Comparison of ENCODE assay signal across 12 cellular contexts in the genomic region with DNA sequence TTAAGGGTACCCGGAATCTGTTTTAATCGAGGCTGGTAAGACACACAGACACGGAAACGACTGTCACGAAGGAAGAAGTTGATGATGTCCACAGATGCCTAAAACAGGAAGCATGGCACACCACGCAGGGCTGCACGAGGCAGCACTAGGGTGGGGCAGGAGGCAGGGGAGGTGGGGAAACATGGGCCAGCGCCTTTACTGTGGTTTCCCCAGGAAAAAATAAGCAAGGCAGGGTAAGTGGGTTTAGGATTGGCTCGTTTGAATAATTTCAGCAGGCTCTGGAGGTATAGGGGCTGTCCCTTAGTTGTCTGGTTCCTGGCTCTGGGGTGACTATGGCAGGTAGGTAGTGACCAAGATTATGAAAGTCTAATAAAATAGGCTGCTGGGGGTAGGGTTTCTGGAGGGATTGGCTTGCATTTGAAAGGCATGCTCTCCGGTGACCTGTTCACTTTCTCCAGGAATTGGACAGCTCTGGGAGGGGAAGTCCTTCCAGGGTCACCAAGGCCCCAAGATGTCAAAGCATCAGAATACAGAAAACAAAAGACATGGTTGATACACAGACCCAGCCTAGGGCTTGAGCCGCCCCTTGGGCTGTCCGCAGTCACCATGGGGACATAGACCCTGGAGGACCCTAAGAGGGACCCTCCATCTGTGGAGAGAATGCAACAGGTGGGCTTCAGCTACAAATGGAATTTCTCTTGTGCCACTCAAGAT. TPM values are rescaled to one million over a fixed set of nuclear protein-coding genes. Genes with fewer than 3 reads are reported as not detected.
DNase-seq lines count a peak whose midpoint lies in the region; ATAC-seq, FAIRE-seq and TF ChIP-seq lines count a peak whose summit lies in the region.
"Had no signal": no experiment of that assay in that cellular context is flagged by ENCODE, and none has a peak within 500 bp of the region (broad histone marks: within the 10 kb centered on the region; RNA-seq: fewer than 3 reads in every experiment).

No MANE protein-coding gene starts in this region.

- DNase-seq in CD8-positive, alpha-beta memory T cell, result peak in 2 of 5 donors; percentile 28 to 62
- peak; percentile 86 for DNase-seq in SIG-M5 treated with dmso at 0.1 percent for 504 hours (lab: John Stamatoyannopoulos, UW; ENCODE audit: unreplicated experiment)
- DNase-seq in activated T-helper 2 cell treated with anti-CD3 and anti-CD28 coated beads, Interferon-gamma antibody, Interleukin-2, Interleukin-4, amounts not matched to agents 10 μg/mL and 5 μg/mL and 100 μg/mL, durations not matched to agents 14 hours and 24 hours and 36 hours (ENCODE audit: low spot score), result peak; percentile 62
- DNase-seq in naive thymus-derived CD8-positive, alpha-beta T cell, result peak; percentile 7 to 77 (median 40)
- DNase-seq in ascending aorta (ENCODE audit: low spot score in 2 of 2), result no peak
- no peak for DNase-seq in A172 (ENCODE audit: low spot score)
- no peak for DNase-seq in NCI-H2196 treated with DMSO at 0.1 percent for 48 hours (lab: John Stamatoyannopoulos, UW; ENCODE audit: unreplicated experiment)
- no peak for DNase-seq in small intestine
- DNase-seq: DMS153 had no signal

- intact Hi-C loops in activated T-helper 2 cell treated with anti-CD3 and anti-CD28 coated beads, Interferon-gamma antibody, Interleukin-2, Interleukin-4, amounts not matched to agents 10 μg/mL and 5 μg/mL and 100 μg/mL, durations not matched to agents 14 hours and 24 hours and 36 hours (cut with micrococcal nuclease), result loop anchor here (10.0 kb wide), 1 partner anchor 230 kb away; no protein-coding TSS in a partner anchor
- intact Hi-C loops in ascending aorta (cut with DNase I), result loop anchor here (5.0 kb wide), 3 partner anchors 137 to 212 kb away; no protein-coding TSS in a partner anchor

- WGBS in small intestine, 3 donors, result 67 to 84% (median 73%) methylated on average over 12 of the region's 12 CpGs

- H3K27ac ChIP-seq in CD8-positive, alpha-beta memory T cell (ENCODE audit: low read depth, low read length), result no peak overlapping the region
- H3K27ac ChIP-seq in ascending aorta, result no peak overlapping the region
- H3K27ac ChIP-seq in small intestine (ENCODE audit: low read depth in 1 of 2, low read length in 1 of 2), result no peak overlapping the region
- H3K27ac ChIP-seq: KMS-11 had no signal

- no peaks in the 10 kb centered on the region for H3K27me3 Mint-ChIP-seq in CD8-positive, alpha-beta memory T cell
- H3K27me3 Mint-ChIP-seq in activated T-helper 2 cell treated with anti-CD3 and anti-CD28 coated beads, Interferon-gamma antibody, Interleukin-2, Interleukin-4, amounts not matched to agents 10 μg/mL and 5 μg/mL and 100 μg/mL, durations not matched to agents 14 hours and 24 hours and 36 hours (ENCODE audit: low read depth), result peaks cover 2% of the 10 kb centered on the region
- no peaks in the 10 kb centered on the region for H3K27me3 Mint-ChIP-seq in naive thymus-derived CD8-positive, alpha-beta T cell

- ATAC-seq in naive thymus-derived CD8-positive, alpha-beta T cell, result peak; percentile 95
- ATAC-seq: left colon had no signal

- peak overlapping the region in 4 of 7 donors; percentile 56 to 75 (median 58) for H3K4me3 Mint-ChIP-seq in CD8-positive, alpha-beta memory T cell
- no peak overlapping the region for H3K4me3 Mint-ChIP-seq in activated T-helper 2 cell treated with anti-CD3 and anti-CD28 coated beads, Interferon-gamma antibody, Interleukin-2, Interleukin-4, amounts not matched to agents 10 μg/mL and 5 μg/mL and 100 μg/mL, durations not matched to agents 14 hours and 24 hours and 36 hours (ENCODE audit: low read depth)
- H3K4me3 Mint-ChIP-seq in naive thymus-derived CD8-positive, alpha-beta T cell, result peak overlapping the region; percentile 55 to 80 (median 70)

- H3K27ac Mint-ChIP-seq in CD8-positive, alpha-beta memory T cell, result peak overlapping the region in 6 of 8 donors; percentile 21 to 87 (median 54)
- H3K27ac Mint-ChIP-seq in activated T-helper 2 cell treated with anti-CD3 and anti-CD28 coated beads, Interferon-gamma antibody, Interleukin-2, Interleukin-4, amounts not matched to agents 10 μg/mL and 5 μg/mL and 100 μg/mL, durations not matched to agents 14 hours and 24 hours and 36 hours, result peak overlapping the region; percentile 43
- H3K27ac Mint-ChIP-seq in naive thymus-derived CD8-positive, alpha-beta T cell, result peak overlapping the region; percentile 47 to 92 (median 78)

- peaks cover 36% of the 10 kb centered on the region for H3K4me1 ChIP-seq in CD8-positive, alpha-beta memory T cell (ENCODE audit: insufficient read depth, low read length)
- H3K4me1 ChIP-seq in ascending aorta, result peaks cover 4 to 24% of the 10 kb centered on the region in 2 donors
- H3K4me1 ChIP-seq in small intestine (ENCODE audit: control insufficient read depth in 2 of 2, insufficient read depth in 1 of 2, low read depth in 1 of 2, low read length in 1 of 2), result peaks cover 0 to 7% of the 10 kb centered on the region in 2 donors

- no peaks in the 10 kb centered on the region for H3K27me3 ChIP-seq in CD8-positive, alpha-beta memory T cell (ENCODE audit: insufficient read depth, low read length, poor library complexity, severe bottlenecking)
- H3K27me3 ChIP-seq in ascending aorta, result no peaks in the 10 kb centered on the region
- no peaks in the 10 kb centered on the region for H3K27me3 ChIP-seq in small intestine (ENCODE audit: control insufficient read depth in 2 of 2, insufficient read depth in 2 of 2, low read length in 2 of 2)

- no peak for FAIRE-seq in small intestine (lab: Jason Lieb, UNC)
- FAIRE-seq: endometrium had no signal

- no peaks in the 10 kb centered on the region for H3K36me3 ChIP-seq in CD8-positive, alpha-beta memory T cell (ENCODE audit: insufficient read depth, low read length)
- H3K36me3 ChIP-seq in ascending aorta, result no peaks in the 10 kb centered on the region
- no peaks in the 10 kb centered on the region for H3K36me3 ChIP-seq in small intestine (ENCODE audit: control insufficient read depth in 2 of 2, insufficient read depth in 2 of 2, low read length in 2 of 2)

- POLR2A ChIA-PET in CD8-positive, alpha-beta memory T cell (lab: Charles Lee), result no interaction called here
- POLR2A ChIA-PET in naive thymus-derived CD8-positive, alpha-beta T cell (lab: Charles Lee), result interaction anchor here (0.9 to 1.2 kb wide), 2 partner anchors 33 to 36 kb away, joined by 3 read pairs; a partner anchor contains a TSS

- no peaks in the 10 kb centered on the region for H3K9me3 Mint-ChIP-seq in CD8-positive, alpha-beta memory T cell
- H3K9me3 Mint-ChIP-seq in activated T-helper 2 cell treated with anti-CD3 and anti-CD28 coated beads, Interferon-gamma antibody, Interleukin-2, Interleukin-4, amounts not matched to agents 10 μg/mL and 5 μg/mL and 100 μg/mL, durations not matched to agents 14 hours and 24 hours and 36 hours, result no peaks in the 10 kb centered on the region
- H3K9me3 Mint-ChIP-seq in naive thymus-derived CD8-positive, alpha-beta T cell, result no peaks in the 10 kb centered on the region

- peaks cover 10 to 27% (median 18%) of the 10 kb centered on the region in 3 donors for H3K4me1 Mint-ChIP-seq in CD8-positive, alpha-beta memory T cell
- H3K4me1 Mint-ChIP-seq in activated T-helper 2 cell treated with anti-CD3 and anti-CD28 coated beads, Interferon-gamma antibody, Interleukin-2, Interleukin-4, amounts not matched to agents 10 μg/mL and 5 μg/mL and 100 μg/mL, durations not matched to agents 14 hours and 24 hours and 36 hours (ENCODE audit: low read depth), result peaks cover 28% of the 10 kb centered on the region
- H3K4me1 Mint-ChIP-seq in naive thymus-derived CD8-positive, alpha-beta T cell, result peaks cover 30 to 48% (median 38%) of the 10 kb centered on the region in 4 donors

- CTCF ChIA-PET in CD8-positive, alpha-beta memory T cell (lab: Charles Lee), result no interaction called here

- peak overlapping the region; percentile 11 for H3K4me3 ChIP-seq in CD8-positive, alpha-beta memory T cell (ENCODE audit: low read length)
- H3K4me3 ChIP-seq in ascending aorta (no peak overlapping the region), small intestine (ENCODE audit: low read depth in 1 of 2, low read length in 2 of 2) (no peak overlapping the region)

- TF ChIP-seq CTCF in ascending aorta (IDR thresholded peaks at IDR 0.05), result no peak

- no peaks in the 10 kb centered on the region for H3K36me3 Mint-ChIP-seq in CD8-positive, alpha-beta memory T cell
- H3K36me3 Mint-ChIP-seq in activated T-helper 2 cell treated with anti-CD3 and anti-CD28 coated beads, Interferon-gamma antibody, Interleukin-2, Interleukin-4, amounts not matched to agents 10 μg/mL and 5 μg/mL and 100 μg/mL, durations not matched to agents 14 hours and 24 hours and 36 hours (ENCODE audit: low read depth), result no peaks in the 10 kb centered on the region
- no peaks in the 10 kb centered on the region for H3K36me3 Mint-ChIP-seq in naive thymus-derived CD8-positive, alpha-beta T cell

- H3K9me3 ChIP-seq in CD8-positive, alpha-beta memory T cell (ENCODE audit: low read length), result no peaks in the 10 kb centered on the region
- H3K9me3 ChIP-seq in ascending aorta (no peaks in the 10 kb centered on the region), small intestine (ENCODE audit: control insufficient read depth, low read depth) (no peaks in the 10 kb centered on the region)

RNA-seq across cellular contexts. Expression of a gene that starts 35.3 kb away (rescaled TPM):
- 1 to 10 TPM in 1 of 2 experiments, under 1 TPM in 1; 0.96 to 1.7 TPM for total RNA-seq in CD8-positive, alpha-beta memory T cell
- polyA plus RNA-seq in CD8-positive, alpha-beta memory T cell, result 5.8 TPM
- 0.37 and 0.60 TPM in 2 replicates for total RNA-seq in activated T-helper 2 cell treated with anti-CD3 and anti-CD28 coated beads, Interferon-gamma antibody, Interleukin-2, Interleukin-4, amounts not matched to agents 10 μg/mL and 5 μg/mL and 100 μg/mL, durations not matched to agents 14 hours and 24 hours and 36 hours
- total RNA-seq in naive thymus-derived CD8-positive, alpha-beta T cell, result 1 to 10 TPM; 1.1 to 1.6 TPM
- polyA plus RNA-seq in naive thymus-derived CD8-positive, alpha-beta T cell, result 10 to 100 TPM in 1 of 3 donors, 1 to 10 TPM in 2; 5.4 to 10.3 (median 7.7) TPM
- total RNA-seq in ascending aorta, result not detected
- total RNA-seq in A172 (2014; rRNA removed; shearing (Covaris generic)), result 1.8 TPM in 1 of 2 replicates, not detected in the other
- polyA plus RNA-seq in small intestine, result 1 to 10 TPM; 1.1 to 2.7 (median 1.6) TPM

Comparison
In these comparisons a context has a peak if more than half of its experiments do, and no peak if none do; other contexts are left out.
1. DNase-seq: peak in SIG-M5 treated with dmso at 0.1 percent for 504 hours (single experiment), activated T-helper 2 cell treated with anti-CD3 and anti-CD28 coated beads, Interferon-gamma antibody, Interleukin-2, Interleukin-4, amounts not matched to agents 10 μg/mL and 5 μg/mL and 100 μg/mL, durations not matched to agents 14 hours and 24 hours and 36 hours (single experiment) and naive thymus-derived CD8-positive, alpha-beta T cell (10 of 10); none in ascending aorta (0 of 2), A172 (single experiment), NCI-H2196 treated with DMSO at 0.1 percent for 48 hours (single experiment) and small intestine (single experiment).
2. Peak in every context shown above with its lines, with median percentiles within 50 percentile points of each other: H3K27ac Mint-ChIP-seq.